Comparison of ENCODE assay signal across 1 cellular context in genomic region chr17:49677933-49678847, GRCh38.
TF ChIP-seq lines count a peak whose summit lies in the region.

Gene SPOP, minus strand, starts transcription at chr17:49678097. Its CDS starts 55,287 bp downstream, at chr17:49622810.

TF ChIP-seq in HepG2, 621 proteins besides CTCF, POLR2A, EP300 and RAD21 (continued from another document and continues in another):
- TF ChIP-seq ZBTB49 (CRISPR knock-in tag; IDR thresholded peaks at IDR 0.05; ENCODE audit: borderline replicate concordance) = peak; percentile 60; the same call in 1 of the 2 replicates
- TF ChIP-seq ZC3H13 (CRISPR knock-in tag; IDR thresholded peaks at IDR 0.05) = peak; percentile 90
- TF ChIP-seq FOXK2 (IDR thresholded peaks at IDR 0.05) = peak; percentile 92
- peak; percentile 89; the same call in 1 of the 2 replicates for TF ChIP-seq ZNF264 (CRISPR knock-in tag; IDR thresholded peaks at IDR 0.05)
- peak; percentile 100; the same call in 1 of the 2 replicates for TF ChIP-seq ZNF558 (CRISPR knock-in tag; IDR thresholded peaks at IDR 0.05; ENCODE audit: borderline replicate concordance)
- TF ChIP-seq ZNF720 (CRISPR knock-in tag; IDR thresholded peaks at IDR 0.05) = no peak
- peak; percentile 97; the same call in 1 of the 2 replicates for TF ChIP-seq ZIK1 (CRISPR knock-in tag; IDR thresholded peaks at IDR 0.05; ENCODE audit: borderline replicate concordance, low read depth)
- peak; percentile 90 for TF ChIP-seq ZNF317 (CRISPR knock-in tag; IDR thresholded peaks at IDR 0.05)
- TF ChIP-seq REPIN1 (CRISPR knock-in tag; IDR thresholded peaks at IDR 0.05; ENCODE audit: borderline replicate concordance, low read depth) = peak; percentile 99
- peak; percentile 97 for TF ChIP-seq MXD3 (CRISPR knock-in tag; IDR thresholded peaks at IDR 0.05)
- TF ChIP-seq ZNF879 (CRISPR knock-in tag; IDR thresholded peaks at IDR 0.05) = peak; percentile 99
- peak; percentile 97 for TF ChIP-seq ZNF724P (CRISPR knock-in tag; IDR thresholded peaks at IDR 0.05; ENCODE audit: borderline replicate concordance)
- peak; percentile 76 for TF ChIP-seq GATAD2A (CRISPR knock-in tag; IDR thresholded peaks at IDR 0.05)
- TF ChIP-seq ZNF512B (CRISPR knock-in tag; IDR thresholded peaks at IDR 0.05; ENCODE audit: borderline replicate concordance) = peak; percentile 86; the same call in 1 of the 2 replicates
- TF ChIP-seq ZNF275 (CRISPR knock-in tag; IDR thresholded peaks at IDR 0.05; ENCODE audit: borderline replicate concordance) = peak; percentile 99
- TF ChIP-seq ZNF138 (CRISPR knock-in tag; IDR thresholded peaks at IDR 0.05; ENCODE audit: low read depth) = peak; percentile 92
- TF ChIP-seq ZNF576 (CRISPR knock-in tag; IDR thresholded peaks at IDR 0.05) = peak; percentile 93; the same call in 1 of the 2 replicates
- no peak for TF ChIP-seq SYNCRIP (IDR thresholded peaks at IDR 0.05; ENCODE audit: insufficient read depth, low read depth, low read length)
- peak; percentile 95 for TF ChIP-seq SATB2 (CRISPR knock-in tag; IDR thresholded peaks at IDR 0.05)
- TF ChIP-seq ZNF660 (CRISPR knock-in tag; IDR thresholded peaks at IDR 0.05; ENCODE audit: borderline replicate concordance, low read depth) = no peak
- no peak for TF ChIP-seq GTF2F1 (IDR thresholded peaks at IDR 0.05; ENCODE audit: low read length)
- TF ChIP-seq PTBP1 (IDR thresholded peaks at IDR 0.05; ENCODE audit: low read depth, low read length, poor library complexity, severe bottlenecking) = no peak
- TF ChIP-seq RFX3 (CRISPR knock-in tag; IDR thresholded peaks at IDR 0.05) = no peak
- TF ChIP-seq REST (IDR thresholded peaks at IDR 0.05; ENCODE audit: borderline replicate concordance in 1 of 2, low read depth in 1 of 2, low read length in 2 of 2) = peak in 1 of 2 experiments; percentile 15; a peak in 1 of 4 replicates
- TF ChIP-seq ZNF7 (CRISPR knock-in tag; IDR thresholded peaks at IDR 0.05) = peak; percentile 24; the same call in 1 of the 2 replicates
- TF ChIP-seq FOXO1 (CRISPR knock-in tag; IDR thresholded peaks at IDR 0.05) = peak; percentile 77
- peak; percentile 95 for TF ChIP-seq AHR (CRISPR knock-in tag; IDR thresholded peaks at IDR 0.05)
- no peak for TF ChIP-seq ZNF713 (CRISPR knock-in tag; IDR thresholded peaks at IDR 0.05)
- no peak for TF ChIP-seq ZNF850 (CRISPR knock-in tag; conservative IDR thresholded peaks at IDR 0.05)
- no peak for TF ChIP-seq ZC3H4 (CRISPR knock-in tag; IDR thresholded peaks at IDR 0.05; ENCODE audit: borderline replicate concordance)
- no peak for TF ChIP-seq ZNF644 (CRISPR knock-in tag; IDR thresholded peaks at IDR 0.05; ENCODE audit: low read depth)
- TF ChIP-seq ZNF792 (CRISPR knock-in tag; IDR thresholded peaks at IDR 0.05) = peak; percentile 95
- TF ChIP-seq THAP7 (CRISPR knock-in tag; IDR thresholded peaks at IDR 0.05) = peak; percentile 95; the same call in 1 of the 2 replicates
- peak; percentile 98 for TF ChIP-seq HOXA3 (CRISPR knock-in tag; IDR thresholded peaks at IDR 0.05)
- peak; percentile 95 for TF ChIP-seq SRY (CRISPR knock-in tag; IDR thresholded peaks at IDR 0.05)
- TF ChIP-seq ZNF292 (CRISPR knock-in tag; IDR thresholded peaks at IDR 0.05; ENCODE audit: borderline replicate concordance, low read depth) = peak; percentile 63; the same call in 1 of the 2 replicates
- TF ChIP-seq U2AF1 (optimal IDR thresholded peaks at IDR 0.05; ENCODE audit: low read depth, low read length) = no peak
- TF ChIP-seq KAT2B (IDR thresholded peaks at IDR 0.05; ENCODE audit: borderline replicate concordance, low read depth, low read length) = no peak
- peak; percentile 100 for TF ChIP-seq ZNF33B (CRISPR knock-in tag; IDR thresholded peaks at IDR 0.05)
- peak; percentile 84 for TF ChIP-seq ZBTB2 (CRISPR knock-in tag; IDR thresholded peaks at IDR 0.05; ENCODE audit: low read depth)
- peak; percentile 93 for TF ChIP-seq ZNF501 (CRISPR knock-in tag; IDR thresholded peaks at IDR 0.05)
- TF ChIP-seq MXD1 (CRISPR knock-in tag; IDR thresholded peaks at IDR 0.05) = peak; percentile 94
- peak; percentile 75; the same call in 1 of the 2 replicates for TF ChIP-seq KDM3A (CRISPR knock-in tag; IDR thresholded peaks at IDR 0.05; ENCODE audit: low read depth)
- peak; percentile 99 for TF ChIP-seq SNAPC2 (CRISPR knock-in tag; IDR thresholded peaks at IDR 0.05)
- peak; percentile 99 for TF ChIP-seq KLF11 (CRISPR knock-in tag; IDR thresholded peaks at IDR 0.05)
- TF ChIP-seq RARG (CRISPR knock-in tag; IDR thresholded peaks at IDR 0.05; ENCODE audit: low read depth) = peak; percentile 98; the same call in 1 of the 2 replicates
- peak; percentile 98 for TF ChIP-seq ZNF232 (CRISPR knock-in tag; IDR thresholded peaks at IDR 0.05; ENCODE audit: borderline replicate concordance)
- TF ChIP-seq MAZ (IDR thresholded peaks at IDR 0.05; ENCODE audit: borderline replicate concordance, low read depth, low read length) = peak; percentile 96
- TF ChIP-seq MAZ (CRISPR knock-in tag; IDR thresholded peaks at IDR 0.05; ENCODE audit: low read depth) = peak; percentile 96
- no peak for TF ChIP-seq SMAD9 (CRISPR knock-in tag; IDR thresholded peaks at IDR 0.05)
- peak; percentile 88; the same call in 1 of the 2 replicates for TF ChIP-seq THAP9 (CRISPR knock-in tag; IDR thresholded peaks at IDR 0.05; ENCODE audit: borderline replicate concordance)
- peak; percentile 16; the same call in 1 of the 2 replicates for TF ChIP-seq JUND (CRISPR knock-in tag; IDR thresholded peaks at IDR 0.05)
- peak; percentile 99 for TF ChIP-seq MIER3 (CRISPR knock-in tag; IDR thresholded peaks at IDR 0.05; ENCODE audit: borderline replicate concordance)
- TF ChIP-seq DNMT3B (CRISPR knock-in tag; conservative IDR thresholded peaks at IDR 0.05) = peak; percentile 99
- peak; percentile 98 for TF ChIP-seq ZNF563 (CRISPR knock-in tag; IDR thresholded peaks at IDR 0.05)
